Comparison of ENCODE assay signal across 8 cellular contexts in the genomic region with DNA sequence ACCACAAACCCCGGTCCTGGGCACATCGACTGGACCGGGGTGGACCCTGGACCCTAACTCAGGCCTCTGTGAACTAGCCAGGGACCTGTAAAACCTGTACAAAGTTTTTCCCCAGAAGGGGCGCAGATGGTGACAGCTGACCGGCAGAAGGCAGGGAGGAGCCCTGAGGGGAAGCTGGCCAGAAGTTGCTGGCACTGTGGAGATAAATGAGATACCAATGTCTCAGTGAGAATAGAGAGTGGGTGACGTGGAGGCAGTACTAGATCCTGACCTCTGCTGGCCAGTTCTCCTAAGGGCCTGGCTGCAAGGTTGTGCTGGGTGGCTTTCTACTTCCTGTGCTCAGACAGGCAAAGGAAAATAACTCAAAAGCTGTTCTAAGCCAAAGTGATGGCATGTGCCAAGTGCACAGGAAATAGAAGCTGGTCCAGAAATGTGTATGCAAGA. TPM values are rescaled to one million over a fixed set of nuclear protein-coding genes. Genes with fewer than 3 reads are reported as not detected.
DNase-seq lines count a peak whose midpoint lies in the region; ATAC-seq and TF ChIP-seq lines count a peak whose summit lies in the region.

No MANE protein-coding gene starts in this region.

- no peak overlapping the region for H3K4me3 Mint-ChIP-seq in activated T-helper 17 cell treated with anti-CD3 and anti-CD28 coated beads, Interleukin-2, amount 50 U/mL, for 72 hours

- H3K4me1 ChIP-seq in BLaER1 (peaks cover 50% of the 10 kb centered on the region), vagina (peaks cover 24% of the 10 kb centered on the region)

- H3K36me3 ChIP-seq in BLaER1 (no peaks in the 10 kb centered on the region), MG63 (no peaks in the 10 kb centered on the region), kidney epithelial cell (ENCODE audit: control insufficient read depth, insufficient read depth, low read length) (no peaks in the 10 kb centered on the region), vagina (no peaks in the 10 kb centered on the region)

- H3K27me3 Mint-ChIP-seq in activated T-helper 17 cell treated with anti-CD3 and anti-CD28 coated beads, Interleukin-2, amount 50 U/mL, for 72 hours: no peaks in the 10 kb centered on the region

- DNase-seq in MG63 (peak; percentile 26), kidney epithelial cell (ENCODE audit: low read depth) (no peak), NCI-H187 treated with DMSO at 0.1 percent for 48 hours (lab: John Stamatoyannopoulos, UW) (no peak), vagina (ENCODE audit: extremely low spot score in 2 of 2) (no peak), cerebellum (ENCODE audit: low spot score) (no peak)

- H3K27me3 ChIP-seq in BLaER1: no peaks in the 10 kb centered on the region
- no peaks in the 10 kb centered on the region for H3K27me3 ChIP-seq in MG63
- H3K27me3 ChIP-seq in kidney epithelial cell (ENCODE audit: control insufficient read depth, insufficient read depth, low read length): no peaks in the 10 kb centered on the region
- no peaks in the 10 kb centered on the region for H3K27me3 ChIP-seq in vagina

- TF ChIP-seq CTCF in kidney epithelial cell (IDR thresholded peaks at IDR 0.05; ENCODE audit: insufficient read depth, low read length, poor library complexity, severe bottlenecking) (peak; percentile 47), vagina (IDR thresholded peaks at IDR 0.05) (no peak)

- H4K20me1 ChIP-seq in BLaER1: no peaks in the 10 kb centered on the region

- no peak overlapping the region for H3K4me3 ChIP-seq in BLaER1
- no peak overlapping the region for H3K4me3 ChIP-seq in MG63
- H3K4me3 ChIP-seq in kidney epithelial cell (ENCODE audit: low read depth, low read length): no peak overlapping the region
- H3K4me3 ChIP-seq in vagina: no peak overlapping the region

- no peak for TF ChIP-seq POLR2A in vagina (IDR thresholded peaks at IDR 0.05)

- H3K36me3 Mint-ChIP-seq in activated T-helper 17 cell treated with anti-CD3 and anti-CD28 coated beads, Interleukin-2, amount 50 U/mL, for 72 hours (ENCODE audit: low read depth): no peaks in the 10 kb centered on the region

- intact Hi-C loops in vagina (cut with DNase I): no loop called here

- H3K27ac Mint-ChIP-seq in activated T-helper 17 cell treated with anti-CD3 and anti-CD28 coated beads, Interleukin-2, amount 50 U/mL, for 72 hours: peak overlapping the region; percentile 85

- peaks cover 31% of the 10 kb centered on the region for H3K4me1 Mint-ChIP-seq in activated T-helper 17 cell treated with anti-CD3 and anti-CD28 coated beads, Interleukin-2, amount 50 U/mL, for 72 hours

- H3K9ac ChIP-seq in BLaER1: no peak overlapping the region; the same call in 1 of the 2 replicates

- peak overlapping the region; percentile 56 for H3K4me2 ChIP-seq in BLaER1

- H3K27ac ChIP-seq in BLaER1: peak overlapping the region; percentile 42; the same call in 1 of the 2 replicates
- H3K27ac ChIP-seq in vagina: no peak overlapping the region

- H3K9me3 Mint-ChIP-seq in activated T-helper 17 cell treated with anti-CD3 and anti-CD28 coated beads, Interleukin-2, amount 50 U/mL, for 72 hours: no peaks in the 10 kb centered on the region

- no peaks in the 10 kb centered on the region for H3K9me3 ChIP-seq in BLaER1
- no peaks in the 10 kb centered on the region for H3K9me3 ChIP-seq in MG63
- no peaks in the 10 kb centered on the region for H3K9me3 ChIP-seq in vagina

- ATAC-seq in GM19035 (IDR thresholded peaks at IDR 0.05; ENCODE audit: unreplicated experiment): peak; percentile 56
- ATAC-seq in activated T-helper 17 cell treated with anti-CD3 and anti-CD28 coated beads, Interleukin-2, amount 50 U/mL, for 72 hours (replicated peaks): peak; percentile 42

RNA-seq across cellular contexts. Expression of gene TSPAN14, which starts 10.6 kb away (rescaled TPM):
- total RNA-seq in MG63 (2014; rRNA removed; shearing (Covaris generic); ENCODE audit: low replicate concordance): 6.6 and 10.0 TPM in 2 replicates
- total RNA-seq in activated T-helper 17 cell treated with anti-CD3 and anti-CD28 coated beads, Interleukin-2, amount 50 U/mL, for 72 hours: 10 to 100 TPM; 61.9 to 64.5 TPM
- 111 and 116 TPM in 2 replicates for total RNA-seq in kidney epithelial cell
- 98.0 TPM for total RNA-seq in vagina
- total RNA-seq in cerebellum: 20.5 TPM

RNA-seq across cellular contexts. Expression of gene PRXL2A, which starts 35.2 kb away (rescaled TPM):
- 1.4 and 2.6 TPM in 2 replicates for total RNA-seq in MG63 (2014; rRNA removed; shearing (Covaris generic); ENCODE audit: low replicate concordance)
- total RNA-seq in activated T-helper 17 cell treated with anti-CD3 and anti-CD28 coated beads, Interleukin-2, amount 50 U/mL, for 72 hours: 1 to 10 TPM; 9.4 to 9.6 TPM
- total RNA-seq in kidney epithelial cell: 64.4 and 72.4 TPM in 2 replicates
- total RNA-seq in vagina: 62.4 TPM
- total RNA-seq in cerebellum: 36.8 TPM
